21 cellular contexts compared by ENCODE assay signal in genomic region chr13:113735194-113735593, GRCh38. TPM values are rescaled to one million over a fixed set of nuclear protein-coding genes. Genes with fewer than 3 reads are reported as not detected.
"Had no signal": no experiment of that assay in that cellular context is flagged by ENCODE, and none has a peak within 500 bp of the region (broad histone marks: within the 10 kb centered on the region; RNA-seq: fewer than 3 reads in every experiment).

No MANE protein-coding gene starts in this region.

- H3K4me3 ChIP-seq: heart left ventricle, left ventricle myocardium inferior, mucosa of descending colon, skin epidermis, tibial nerve, vagina had no signal

- H3K27me3 ChIP-seq: vagina had no signal

- H3K9me3 ChIP-seq: heart left ventricle, left ventricle myocardium inferior, mucosa of descending colon, neutrophil, tibial nerve, vagina had no signal

- H3K9ac ChIP-seq: parathyroid adenoma had no signal

- H3K79me2 ChIP-seq: parathyroid adenoma had no signal

- H3K27ac ChIP-seq: heart left ventricle, left ventricle myocardium inferior, neutrophil, parathyroid adenoma, skin epidermis, tibial nerve, vagina had no signal

- H2AFZ ChIP-seq: parathyroid adenoma had no signal

- ATAC-seq: heart left ventricle; mucosa of descending colon; naive thymus-derived CD4-positive, alpha-beta T cell; right cardiac atrium; sciatic nerve; stimulated activated effector memory CD8-positive, alpha-beta T cell treated with anti-CD3 and anti-CD28 coated beads, Interleukin-12 subunit alpha, Interleukin-12 subunit beta, amount 100 ng/mL, for 72 hours had no signal

- DNase-seq: hypothalamus; immature natural killer cell; left ventricle myocardium inferior; midbrain; naive thymus-derived CD4-positive, alpha-beta T cell; occipital lobe; stimulated activated CD4-positive, alpha-beta T cell treated with anti-CD3 and anti-CD28 coated beads, Interleukin-4, amount 100 ng/mL, for 24 hours; stimulated activated naive CD4-positive, alpha-beta T cell; stimulated activated naive CD8-positive, alpha-beta T cell treated with anti-CD3 and anti-CD28 coated beads, Interleukin-15, amount 100 ng/mL, for 72 hours; substantia nigra had no signal

- FAIRE-seq: islet of Langerhans had no signal

- H3K36me3 ChIP-seq: heart left ventricle, left ventricle myocardium inferior, neutrophil, tibial nerve, vagina had no signal

- H3K4me1 ChIP-seq: heart left ventricle, left ventricle myocardium inferior, parathyroid adenoma, tibial nerve, vagina had no signal

RNA-seq across cellular contexts. Expression of gene TMEM255B, which starts 23.8 kb away (rescaled TPM):
- polyA plus RNA-seq: immature natural killer cell had no signal
